Comparison of ENCODE assay signal across 19 cellular contexts in genomic region chr10:28551086-28551485, GRCh38. TPM values are rescaled to one million over a fixed set of nuclear protein-coding genes. Genes with fewer than 3 reads are reported as not detected.
DNase-seq lines count a peak whose midpoint lies in the region; ATAC-seq, FAIRE-seq and TF ChIP-seq lines count a peak whose summit lies in the region.
"Had no signal": no experiment of that assay in that cellular context is flagged by ENCODE, and none has a peak within 500 bp of the region (broad histone marks: within the 10 kb centered on the region; RNA-seq: fewer than 3 reads in every experiment).

No MANE protein-coding gene starts in this region.

- peaks cover 81% of the 10 kb centered on the region for H3K4me1 Mint-ChIP-seq in activated T-cell treated with anti-CD3 and anti-CD28 coated beads, Interleukin-2, amount 50 U/mL, for 24 hours (ENCODE audit: low read depth)
- H3K4me1 Mint-ChIP-seq in activated naive CD8-positive, alpha-beta T cell treated with anti-CD3 and anti-CD28 coated beads for 36 hours, result peaks cover 64% of the 10 kb centered on the region
- H3K4me1 Mint-ChIP-seq in naive thymus-derived CD4-positive, alpha-beta T cell, result peaks cover 63 to 92% (median 85%) of the 10 kb centered on the region in 7 donors

- peaks cover 0 to 15% (median 11%) of the 10 kb centered on the region in 3 experiments for H3K36me3 ChIP-seq in naive thymus-derived CD4-positive, alpha-beta T cell (ENCODE audit: control insufficient read depth in 2 of 3, insufficient read depth in 3 of 3, low read length in 3 of 3)
- peaks cover 91% of the 10 kb centered on the region for H3K36me3 ChIP-seq in SJCRH30
- H3K36me3 ChIP-seq in body of pancreas (replicated peaks in 1 of 2; ENCODE audit: insufficient read depth in 1 of 2, low read depth in 2 of 2), result no peaks in the 10 kb centered on the region

- peaks cover 47 to 48% of the 10 kb centered on the region in 2 donors for H3K4me1 ChIP-seq in naive thymus-derived CD4-positive, alpha-beta T cell (ENCODE audit: control insufficient read depth in 2 of 2, insufficient read depth in 2 of 2, low read length in 2 of 2)
- no peaks in the 10 kb centered on the region for H3K4me1 ChIP-seq in SJCRH30
- peaks cover 55% of the 10 kb centered on the region for H3K4me1 ChIP-seq in body of pancreas

- H3K9me3 Mint-ChIP-seq in activated T-cell treated with anti-CD3 and anti-CD28 coated beads, Interleukin-2, amount 50 U/mL, for 24 hours, result no peaks in the 10 kb centered on the region
- no peaks in the 10 kb centered on the region for H3K9me3 Mint-ChIP-seq in activated naive CD8-positive, alpha-beta T cell treated with anti-CD3 and anti-CD28 coated beads for 36 hours
- no peaks in the 10 kb centered on the region for H3K9me3 Mint-ChIP-seq in naive thymus-derived CD4-positive, alpha-beta T cell
- H3K9me3 Mint-ChIP-seq: T-helper 2 cell treated with Interferon-gamma antibody and Interleukin-4, amounts not matched to agents 5 μg/mL and 100 μg/mL, for 36 hours had no signal

- H3K36me3 Mint-ChIP-seq in activated T-cell treated with anti-CD3 and anti-CD28 coated beads, Interleukin-2, amount 50 U/mL, for 24 hours (ENCODE audit: low read depth), result peaks cover 96% of the 10 kb centered on the region
- peaks cover 56% of the 10 kb centered on the region for H3K36me3 Mint-ChIP-seq in activated naive CD8-positive, alpha-beta T cell treated with anti-CD3 and anti-CD28 coated beads for 36 hours
- peaks cover 18 to 59% (median 46%) of the 10 kb centered on the region in 5 donors for H3K36me3 Mint-ChIP-seq in naive thymus-derived CD4-positive, alpha-beta T cell

- WGBS in body of pancreas, 2 donors, result 58 to 59% methylated on average over 3 of the region's 3 CpGs

- ATAC-seq in naive thymus-derived CD4-positive, alpha-beta T cell, result no peak
- ATAC-seq in body of pancreas, result no peak
- ATAC-seq: A549, lower lobe of right lung had no signal

- TF ChIP-seq POLR2A in H54 (IDR thresholded peaks at IDR 0.05; ENCODE audit: low read depth, low read length), result no peak
- TF ChIP-seq POLR2A in body of pancreas (IDR thresholded peaks at IDR 0.05), result no peak

- H3K4me3 Mint-ChIP-seq in activated T-cell treated with anti-CD3 and anti-CD28 coated beads, Interleukin-2, amount 50 U/mL, for 24 hours, result no peak overlapping the region
- no peak overlapping the region for H3K4me3 Mint-ChIP-seq in activated naive CD8-positive, alpha-beta T cell treated with anti-CD3 and anti-CD28 coated beads for 36 hours
- peak overlapping the region in 8 of 10 donors; percentile 22 to 71 (median 50) for H3K4me3 Mint-ChIP-seq in naive thymus-derived CD4-positive, alpha-beta T cell
- H3K4me3 Mint-ChIP-seq: T-helper 2 cell treated with Interferon-gamma antibody and Interleukin-4, amounts not matched to agents 5 μg/mL and 100 μg/mL, for 36 hours had no signal

- no peaks in the 10 kb centered on the region for H3K27me3 Mint-ChIP-seq in activated T-cell treated with anti-CD3 and anti-CD28 coated beads, Interleukin-2, amount 50 U/mL, for 24 hours
- no peaks in the 10 kb centered on the region for H3K27me3 Mint-ChIP-seq in activated naive CD8-positive, alpha-beta T cell treated with anti-CD3 and anti-CD28 coated beads for 36 hours
- H3K27me3 Mint-ChIP-seq in naive thymus-derived CD4-positive, alpha-beta T cell, result no peaks in the 10 kb centered on the region

- no peak for TF ChIP-seq CTCF in body of pancreas (IDR thresholded peaks at IDR 0.05)

- peak overlapping the region; percentile 61 for H3K27ac Mint-ChIP-seq in activated T-cell treated with anti-CD3 and anti-CD28 coated beads, Interleukin-2, amount 50 U/mL, for 24 hours
- peak overlapping the region; percentile 25 for H3K27ac Mint-ChIP-seq in activated naive CD8-positive, alpha-beta T cell treated with anti-CD3 and anti-CD28 coated beads for 36 hours
- H3K27ac Mint-ChIP-seq in naive thymus-derived CD4-positive, alpha-beta T cell, result peak overlapping the region in 7 of 9 donors; percentile 6 to 85 (median 35)
- H3K27ac Mint-ChIP-seq: T-helper 2 cell treated with Interferon-gamma antibody and Interleukin-4, amounts not matched to agents 5 μg/mL and 100 μg/mL, for 36 hours had no signal

- intact Hi-C loops in naive thymus-derived CD4-positive, alpha-beta T cell (cut with micrococcal nuclease), result loop anchor here in 1 of 2 donors (2.0 kb wide), 1 partner anchor 14 kb away; no protein-coding TSS in a partner anchor
- intact Hi-C loops in body of pancreas (cut with DNase I), result no loop called here

- H3K4me3 ChIP-seq in naive thymus-derived CD4-positive, alpha-beta T cell (ENCODE audit: low read length), result no peak overlapping the region
- no peak overlapping the region for H3K4me3 ChIP-seq in SJCRH30
- no peak overlapping the region for H3K4me3 ChIP-seq in body of pancreas
- H3K4me3 ChIP-seq: A549, adrenal gland, lower lobe of right lung had no signal

- no peaks in the 10 kb centered on the region for H3K27me3 ChIP-seq in naive thymus-derived CD4-positive, alpha-beta T cell (ENCODE audit: control insufficient read depth in 2 of 2, insufficient read depth in 2 of 2, low read length in 2 of 2)
- no peaks in the 10 kb centered on the region for H3K27me3 ChIP-seq in SJCRH30
- H3K27me3 ChIP-seq in body of pancreas, result no peaks in the 10 kb centered on the region
- H3K27me3 ChIP-seq: adrenal gland had no signal

- no peaks in the 10 kb centered on the region for H3K9me3 ChIP-seq in naive thymus-derived CD4-positive, alpha-beta T cell (ENCODE audit: control insufficient read depth in 2 of 3, low read length in 3 of 3)
- no peaks in the 10 kb centered on the region for H3K9me3 ChIP-seq in SJCRH30 (replicated peaks)
- no peaks in the 10 kb centered on the region for H3K9me3 ChIP-seq in body of pancreas
- H3K9me3 ChIP-seq: A549, adrenal gland, lower lobe of right lung had no signal

- no peak for DNase-seq in activated T-cell treated with anti-CD3 and anti-CD28 coated beads, Interleukin-2, amount 50 U/mL, for 24 hours
- no peak for DNase-seq in activated T-cell treated with anti-CD3 and anti-CD28 coated beads for 4 hours
- no peak for DNase-seq in H54 (ENCODE audit: insufficient read length, low spot score)
- DNase-seq in activated naive CD8-positive, alpha-beta T cell treated with anti-CD3 and anti-CD28 coated beads for 36 hours, result no peak
- DNase-seq in naive thymus-derived CD4-positive, alpha-beta T cell, result no peak
- DNase-seq in SJCRH30, result no peak
- no peak for DNase-seq in NCI-H446 (lab: John Stamatoyannopoulos, UW)
- DNase-seq in body of pancreas, result no peak
- DNase-seq: activated CD4-positive, alpha-beta T cell treated with anti-CD3 and anti-CD28 coated beads for 1 hour; activated T-cell treated with anti-CD3 and anti-CD28 coated beads, Interleukin-2, amount 50 U/mL, for 48 hours; adrenal gland; GOT3; lower lobe of right lung; NCI-H345; SHP77 had no signal

- FAIRE-seq in H54 (lab: Jason Lieb, UNC), result peak; percentile 62
- FAIRE-seq: A549, colon had no signal

- POLR2A ChIA-PET in naive thymus-derived CD4-positive, alpha-beta T cell (lab: Charles Lee), result interaction anchor here (0.5 to 1.7 kb wide), 6 partner anchors 12 to 1080 kb away, joined by 3 to 7 read pairs (median 4); partner anchors contain the start of gene WAC

- no peak overlapping the region for H3K27ac ChIP-seq in naive thymus-derived CD4-positive, alpha-beta T cell (ENCODE audit: low read depth, low read length)
- H3K27ac ChIP-seq in SJCRH30, result no peak overlapping the region
- peak overlapping the region in 1 of 4 donors; percentile 22 for H3K27ac ChIP-seq in body of pancreas
- H3K27ac ChIP-seq: A549, adrenal gland, epithelial cell of prostate, lower lobe of right lung had no signal

- CTCF ChIA-PET in naive thymus-derived CD4-positive, alpha-beta T cell (lab: Charles Lee), result interaction anchor here (1.2 kb wide), 1 partner anchor 14 kb away, joined by 3 read pairs; no protein-coding TSS in a partner anchor

RNA-seq across cellular contexts. Expression of gene WAC, which starts 18.2 kb away (rescaled TPM):
- total RNA-seq in activated naive CD8-positive, alpha-beta T cell treated with anti-CD3 and anti-CD28 coated beads for 36 hours, result 100 to 1,000 TPM; 123 to 126 TPM
- 100 to 1,000 TPM; 143 to 184 (median 179) TPM for total RNA-seq in naive thymus-derived CD4-positive, alpha-beta T cell
- 100 to 1,000 TPM in 1 of 2 donors, 10 to 100 TPM in 1; 86.0 to 115 TPM for polyA plus RNA-seq in naive thymus-derived CD4-positive, alpha-beta T cell
- 121 and 142 TPM in 2 replicates for total RNA-seq in SJCRH30 (2014; rRNA removed; shearing (Covaris generic))
- 10 to 100 TPM; 43.8 to 58.3 TPM for total RNA-seq in body of pancreas

Comparison
In these comparisons a context has a peak if more than half of its experiments do, and no peak if none do; other contexts are left out.
1. H3K4me3 Mint-ChIP-seq: peak in naive thymus-derived CD4-positive, alpha-beta T cell (8 of 10); none in activated T-cell treated with anti-CD3 and anti-CD28 coated beads, Interleukin-2, amount 50 U/mL, for 24 hours (single experiment) and activated naive CD8-positive, alpha-beta T cell treated with anti-CD3 and anti-CD28 coated beads for 36 hours (single experiment).
2. Peak in every context shown above with its lines, with median percentiles within 50 percentile points of each other: H3K27ac Mint-ChIP-seq.